ENCODE assay signal across 15 cellular contexts in the genomic region with DNA sequence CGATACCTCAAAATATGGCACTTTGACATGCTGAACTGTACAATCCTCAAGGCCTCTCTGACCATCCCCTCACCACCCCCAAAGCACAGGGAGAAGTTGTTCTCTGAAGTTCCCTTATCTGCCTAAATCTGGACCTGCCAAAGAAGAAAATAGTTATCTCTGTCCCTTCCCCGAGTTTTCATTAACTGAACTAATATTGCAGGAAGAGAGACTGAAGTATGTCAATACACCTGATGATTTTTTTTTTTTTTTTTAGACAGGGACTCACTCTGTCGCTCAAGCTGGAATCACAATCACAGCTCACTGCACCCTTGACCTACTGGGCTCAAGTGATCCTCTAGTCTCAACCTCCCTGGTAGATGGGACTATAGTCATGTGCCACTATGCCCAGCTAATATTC.
DNase-seq lines count a peak whose midpoint lies in the region; ATAC-seq and TF ChIP-seq lines count a peak whose summit lies in the region.
"Had no signal": no experiment of that assay in that cellular context is flagged by ENCODE, and none has a peak within 500 bp of the region (broad histone marks: within the 10 kb centered on the region; RNA-seq: fewer than 3 reads in every experiment).

No MANE protein-coding gene starts in this region.

- no peak for TF ChIP-seq CTCF in activated CD8-positive, alpha-beta T cell treated with anti-CD3 and anti-CD28 coated beads for 36 hours (IDR thresholded peaks at IDR 0.05)
- no peak for TF ChIP-seq CTCF in esophagus squamous epithelium (IDR thresholded peaks at IDR 0.05)
- TF ChIP-seq CTCF in adrenal gland (IDR thresholded peaks at IDR 0.05) = no peak

- POLR2A ChIA-PET in activated CD8-positive, alpha-beta T cell treated with anti-CD3 and anti-CD28 coated beads for 36 hours (lab: Charles Lee) = interaction anchor here (2.5 kb wide), 1 partner anchor 17 kb away, joined by 8 read pairs; no protein-coding TSS in a partner anchor

- H3K36me3 Mint-ChIP-seq in activated T-cell treated with anti-CD3 and anti-CD28 coated beads, Interleukin-2, amount 50 U/mL, for 72 hours (ENCODE audit: insufficient read depth in 2 of 2) = no peaks in the 10 kb centered on the region
- H3K36me3 Mint-ChIP-seq in activated CD8-positive, alpha-beta T cell treated with anti-CD3 and anti-CD28 coated beads for 36 hours (ENCODE audit: low read depth) = peaks cover 2% of the 10 kb centered on the region

- H3K27ac ChIP-seq in temporal lobe (ENCODE audit: low read depth, low read length) (peak overlapping the region; percentile 62), esophagus squamous epithelium (no peak overlapping the region), adrenal gland (no peak overlapping the region)
- H3K27ac ChIP-seq: WERI-Rb-1 had no signal

- H3K4me3 Mint-ChIP-seq in activated T-cell treated with anti-CD3 and anti-CD28 coated beads, Interleukin-2, amount 50 U/mL, for 72 hours = peak overlapping the region; percentile 11 to 53
- H3K4me3 Mint-ChIP-seq in activated CD8-positive, alpha-beta T cell treated with anti-CD3 and anti-CD28 coated beads for 36 hours = no peak overlapping the region
- H3K4me3 Mint-ChIP-seq: H9 had no signal

- H3K36me3 ChIP-seq in esophagus squamous epithelium = no peaks in the 10 kb centered on the region
- H3K36me3 ChIP-seq in adrenal gland (replicated peaks in 1 of 2) = no peaks in the 10 kb centered on the region
- H3K36me3 ChIP-seq: WERI-Rb-1 had no signal

- H3K4me1 ChIP-seq in esophagus squamous epithelium (peaks cover 8 to 82% (median 32%) of the 10 kb centered on the region in 3 donors), adrenal gland (replicated peaks in 1 of 2) (peaks cover 6 to 36% of the 10 kb centered on the region in 2 donors)

- no peak for TF ChIP-seq POLR2A in esophagus squamous epithelium (IDR thresholded peaks at IDR 0.05)
- no peak for TF ChIP-seq POLR2A in adrenal gland (IDR thresholded peaks at IDR 0.05)

- WGBS in esophagus squamous epithelium, 2 donors = 67 to 73% methylated on average over 3 of the region's 3 CpGs
- WGBS in adrenal gland, 4 donors = 52 to 67% (median 62%) methylated on average over 3 of the region's 3 CpGs

- no peaks in the 10 kb centered on the region for H3K27me3 Mint-ChIP-seq in activated T-cell treated with anti-CD3 and anti-CD28 coated beads, Interleukin-2, amount 50 U/mL, for 72 hours (ENCODE audit: low read depth)
- H3K27me3 Mint-ChIP-seq in activated CD8-positive, alpha-beta T cell treated with anti-CD3 and anti-CD28 coated beads for 36 hours = no peaks in the 10 kb centered on the region

- peaks cover 96% of the 10 kb centered on the region for H3K4me1 Mint-ChIP-seq in activated T-cell treated with anti-CD3 and anti-CD28 coated beads, Interleukin-2, amount 50 U/mL, for 72 hours (ENCODE audit: low read depth)
- H3K4me1 Mint-ChIP-seq in activated CD8-positive, alpha-beta T cell treated with anti-CD3 and anti-CD28 coated beads for 36 hours (ENCODE audit: low read depth) = peaks cover 81% of the 10 kb centered on the region

- H3K9me3 ChIP-seq in esophagus squamous epithelium = no peaks in the 10 kb centered on the region
- H3K9me3 ChIP-seq in adrenal gland (replicated peaks in 1 of 3) = no peaks in the 10 kb centered on the region

- peak overlapping the region; percentile 0 for H3K27ac Mint-ChIP-seq in activated T-cell treated with anti-CD3 and anti-CD28 coated beads, Interleukin-2, amount 50 U/mL, for 72 hours
- H3K27ac Mint-ChIP-seq in activated CD8-positive, alpha-beta T cell treated with anti-CD3 and anti-CD28 coated beads for 36 hours = peak overlapping the region; percentile 79

- no peak for ATAC-seq in activated T-cell treated with anti-CD3 and anti-CD28 coated beads, Interleukin-2, amount 50 U/mL, for 72 hours (replicated peaks in 1 of 2)
- ATAC-seq in activated CD8-positive, alpha-beta T cell treated with anti-CD3 and anti-CD28 coated beads for 36 hours = no peak
- ATAC-seq in left lobe of liver = peak; percentile 7

- CTCF ChIA-PET in activated CD8-positive, alpha-beta T cell treated with anti-CD3 and anti-CD28 coated beads for 36 hours (lab: Charles Lee) = no interaction called here

- intact Hi-C loops in activated CD8-positive, alpha-beta T cell treated with anti-CD3 and anti-CD28 coated beads for 36 hours (cut with micrococcal nuclease) = loop anchor here (2.0 to 5.0 kb wide), 2 partner anchors 36 to 72 kb away; no protein-coding TSS in a partner anchor
- intact Hi-C loops in esophagus squamous epithelium (cut with DNase I) = no loop called here
- intact Hi-C loops in adrenal gland (cut with DNase I) = no loop called here

- DNase-seq in activated T-cell treated with anti-CD3 and anti-CD28 coated beads, Interleukin-2, amount 50 U/mL, for 72 hours = no peak
- DNase-seq in activated T-cell treated with anti-CD3 and anti-CD28 coated beads for 4 hours (no peak), left lobe of liver (ENCODE audit: low spot score) (no peak), esophagus squamous epithelium (lab: John Stamatoyannopoulos, UW) (no peak), DMS 273 (lab: John Stamatoyannopoulos, UW; ENCODE audit: unreplicated experiment) (no peak), adrenal gland (no peak)
- no peak for DNase-seq in activated CD8-positive, alpha-beta T cell treated with anti-CD3 and anti-CD28 coated beads for 36 hours
- DNase-seq: anterior cingulate cortex; COR-L47; H9; NCI-H1436 treated with DMSO at 0.1 percent for 48 hours; NCI-H226; NK-92 treated with Interleukin-12 subunit alpha and Interleukin-12 subunit beta, amount 100 ng/mL, for 24 hours; WERI-Rb-1 had no signal

- no peaks in the 10 kb centered on the region for H3K9me3 Mint-ChIP-seq in activated T-cell treated with anti-CD3 and anti-CD28 coated beads, Interleukin-2, amount 50 U/mL, for 72 hours
- peaks cover 1% of the 10 kb centered on the region for H3K9me3 Mint-ChIP-seq in activated CD8-positive, alpha-beta T cell treated with anti-CD3 and anti-CD28 coated beads for 36 hours
- H3K9me3 Mint-ChIP-seq: H9 had no signal

- no peaks in the 10 kb centered on the region for H3K27me3 ChIP-seq in esophagus squamous epithelium
- H3K27me3 ChIP-seq in adrenal gland = no peaks in the 10 kb centered on the region

- H3K4me3 ChIP-seq in esophagus squamous epithelium (no peak overlapping the region), adrenal gland (no peak overlapping the region)
